Comparison of ENCODE assay signal across 8 cellular contexts in genomic region chr11:93368022-93368421, GRCh38. TPM values are rescaled to one million over a fixed set of nuclear protein-coding genes. Genes with fewer than 3 reads are reported as not detected.
"Had no signal": no experiment of that assay in that cellular context is flagged by ENCODE, and none has a peak within 500 bp of the region (broad histone marks: within the 10 kb centered on the region; RNA-seq: fewer than 3 reads in every experiment).

No MANE protein-coding gene starts in this region.

- H2AFZ ChIP-seq: GM23338 had no signal

- H3K4me3 Mint-ChIP-seq: GM23338, H9, HFFc6, IgD-negative memory B cell had no signal

- H3K27ac Mint-ChIP-seq: GM23338, H9, HFFc6 had no signal

- DNase-seq: H9, HCEC 1CT, HFFc6 had no signal

- H3K4me3 ChIP-seq: GM23338 had no signal

- H3K9ac ChIP-seq: KMS-11 had no signal

- ATAC-seq: GM23338 had no signal

- H3K27ac ChIP-seq: KMS-11 had no signal

- H3K4me2 ChIP-seq: GM23338, KMS-11 had no signal

- H3K4me1 Mint-ChIP-seq: IgD-negative memory B cell had no signal

RNA-seq across cellular contexts. Expression of gene DEUP1, which starts 37.5 kb away (rescaled TPM):
- total RNA-seq: HFFc6, HT-29 had no signal
- polyA plus RNA-seq: H1, IgD-negative memory B cell had no signal
